ENCODE assay signal across 9 cellular contexts in genomic region chr10:114714281-114714741, GRCh38. TPM values are rescaled to one million over a fixed set of nuclear protein-coding genes. Genes with fewer than 3 reads are reported as not detected.
DNase-seq lines count a peak whose midpoint lies in the region; FAIRE-seq and TF ChIP-seq lines count a peak whose summit lies in the region.
"Had no signal": no experiment of that assay in that cellular context is flagged by ENCODE, and none has a peak within 500 bp of the region (broad histone marks: within the 10 kb centered on the region; RNA-seq: fewer than 3 reads in every experiment).

No MANE protein-coding gene starts in this region.

- H2AFZ ChIP-seq in ACC112 (ENCODE audit: low read length, unreplicated experiment), result no peak overlapping the region

- H3K27me3 ChIP-seq in ACC112 (ENCODE audit: insufficient read depth, low read length), result no peaks in the 10 kb centered on the region

- DNase-seq in LoVo (ENCODE audit: low spot score) (peak; percentile 87), brain pericyte (ENCODE audit: low read depth, low spot score) (peak; percentile 70), kidney tubule cell (ENCODE audit: low spot score) (peak; percentile 70), middle frontal gyrus (ENCODE audit: extremely low spot score, low spot score) (no peak), NCI-H2171 treated with DMSO at 0.1 percent for 48 hours (lab: John Stamatoyannopoulos, UW) (no peak), GM12892 (ENCODE audit: insufficient read length) (no peak)
- DNase-seq in stimulated activated CD4-positive, alpha-beta T cell treated with anti-CD3 and anti-CD28 coated beads, Interleukin-1b, Interleukin-23, amount 100 ng/mL, for 48 hours, result no peak
- DNase-seq: DND-41 had no signal

- H3K36me3 ChIP-seq in ACC112 (ENCODE audit: insufficient read depth, low read length), result no peaks in the 10 kb centered on the region

- peak overlapping the region; percentile 68 for H3K4me3 ChIP-seq in ACC112 (ENCODE audit: low read depth, low read length)

- no peak for TF ChIP-seq POLR2A in GM12892 (IDR thresholded peaks at IDR 0.05; ENCODE audit: low read depth, low read length)

- FAIRE-seq in GM12892 (lab: Jason Lieb, UNC), result no peak

- H3K27ac ChIP-seq in ACC112 (ENCODE audit: low read depth, low read length), result peak overlapping the region; percentile 69

- H3K79me2 ChIP-seq in ACC112 (ENCODE audit: control insufficient read depth, insufficient read depth, low read length, unreplicated experiment), result no peaks in the 10 kb centered on the region

- peaks cover 43% of the 10 kb centered on the region for H3K4me1 ChIP-seq in ACC112 (ENCODE audit: control insufficient read depth, insufficient read depth, low read length, unreplicated experiment)

RNA-seq across cellular contexts. Expression of gene ABLIM1, which starts 56.2 kb away (rescaled TPM):
- polyA plus RNA-seq in GM12892 (2012; ENCODE audit: missing spikeins), result 33.6 TPM

Comparison
In these comparisons a context has a peak if more than half of its experiments do, and no peak if none do; other contexts are left out.
1. DNase-seq: peak in LoVo (single experiment), brain pericyte (single experiment) and kidney tubule cell (single experiment); none in stimulated activated CD4-positive, alpha-beta T cell treated with anti-CD3 and anti-CD28 coated beads, Interleukin-1b, Interleukin-23, amount 100 ng/mL, for 48 hours (single experiment), middle frontal gyrus (single experiment), NCI-H2171 treated with DMSO at 0.1 percent for 48 hours (single experiment) and GM12892 (single experiment).